Comparison of ENCODE assay signal across 14 cellular contexts in the genomic region with DNA sequence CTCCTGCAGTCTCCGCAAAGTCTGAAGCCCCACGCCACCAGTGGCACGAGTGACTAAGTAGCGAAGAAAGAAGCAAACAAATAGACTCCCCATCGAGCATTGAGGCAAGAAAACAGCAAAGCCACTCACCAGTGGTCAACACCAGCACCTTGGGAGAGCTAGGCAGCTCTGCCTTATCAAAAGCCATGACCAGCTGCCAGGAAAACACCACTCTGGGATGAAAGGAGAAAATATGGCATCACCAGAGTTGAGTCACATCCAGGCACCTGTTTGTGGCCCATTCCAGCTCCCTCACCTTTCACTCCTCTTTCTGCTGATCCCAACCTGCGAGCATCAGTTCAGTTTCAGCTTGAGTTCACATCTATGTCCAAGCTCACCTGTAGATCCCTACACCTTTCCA. TPM values are rescaled to one million over a fixed set of nuclear protein-coding genes. Genes with fewer than 3 reads are reported as not detected.
DNase-seq lines count a peak whose midpoint lies in the region; ATAC-seq, FAIRE-seq and TF ChIP-seq lines count a peak whose summit lies in the region.
"Had no signal": no experiment of that assay in that cellular context is flagged by ENCODE, and none has a peak within 500 bp of the region (broad histone marks: within the 10 kb centered on the region; RNA-seq: fewer than 3 reads in every experiment).

No MANE protein-coding gene starts in this region.

- peak overlapping the region; percentile 49 for H3K4me3 Mint-ChIP-seq in activated naive CD4-positive, alpha-beta T cell treated with anti-CD3 and anti-CD28 coated beads, Interleukin-2, amount 50 U/mL, for 24 hours

- H3K27ac Mint-ChIP-seq in activated naive CD4-positive, alpha-beta T cell treated with anti-CD3 and anti-CD28 coated beads, Interleukin-2, amount 50 U/mL, for 24 hours: no peak overlapping the region

- POLR2A ChIA-PET in RWPE1 (lab: Yijun Ruan, JAX; ENCODE audit: low non-redundant PET): no interaction called here

- H3K36me3 Mint-ChIP-seq in activated naive CD4-positive, alpha-beta T cell treated with anti-CD3 and anti-CD28 coated beads, Interleukin-2, amount 50 U/mL, for 24 hours: no peaks in the 10 kb centered on the region

- no peaks in the 10 kb centered on the region for H3K27me3 Mint-ChIP-seq in activated naive CD4-positive, alpha-beta T cell treated with anti-CD3 and anti-CD28 coated beads, Interleukin-2, amount 50 U/mL, for 24 hours

- CTCF ChIA-PET in RWPE1 (lab: Yijun Ruan, JAX): no interaction called here

- H3K4me3 ChIP-seq in epithelial cell of esophagus (ENCODE audit: low read length) (no peak overlapping the region), small intestine (ENCODE audit: low read depth in 1 of 2, low read length in 2 of 2) (no peak overlapping the region)
- H3K4me3 ChIP-seq: sigmoid colon, transverse colon had no signal

- H3K4me1 Mint-ChIP-seq in activated naive CD4-positive, alpha-beta T cell treated with anti-CD3 and anti-CD28 coated beads, Interleukin-2, amount 50 U/mL, for 24 hours: peaks cover 30% of the 10 kb centered on the region

- DNase-seq in activated naive CD4-positive, alpha-beta T cell treated with anti-CD3 and anti-CD28 coated beads, Interleukin-2, amount 50 U/mL, for 16 hours: no peak
- no peak for DNase-seq in RWPE1 (ENCODE audit: low spot score)
- DNase-seq in epithelial cell of esophagus (ENCODE audit: low read depth): peak; percentile 40
- no peak for DNase-seq in dermis blood vessel endothelial cell
- DNase-seq in small intestine: no peak
- no peak for DNase-seq in mesenteric fat pad (ENCODE audit: low spot score)
- DNase-seq: AML-193, NCI-H1417, nucleus accumbens, sigmoid colon had no signal

- H3K27ac ChIP-seq in RWPE1: peak overlapping the region; percentile 59
- H3K27ac ChIP-seq in small intestine (ENCODE audit: low read depth in 1 of 2, low read length in 1 of 2): no peak overlapping the region
- H3K27ac ChIP-seq: sigmoid colon, transverse colon had no signal

- peaks cover 5 to 11% of the 10 kb centered on the region in 2 donors for H3K4me1 ChIP-seq in small intestine (ENCODE audit: control insufficient read depth in 2 of 2, insufficient read depth in 1 of 2, low read depth in 1 of 2, low read length in 1 of 2)

- H3K27me3 ChIP-seq in small intestine (ENCODE audit: control insufficient read depth in 2 of 2, insufficient read depth in 2 of 2, low read length in 2 of 2): no peaks in the 10 kb centered on the region
- H3K27me3 ChIP-seq: sigmoid colon, transverse colon had no signal

- no peaks in the 10 kb centered on the region for H3K9me3 ChIP-seq in small intestine (ENCODE audit: control insufficient read depth, low read depth)
- H3K9me3 ChIP-seq: sigmoid colon, transverse colon had no signal

- no peak for FAIRE-seq in small intestine (lab: Jason Lieb, UNC)

- TF ChIP-seq CTCF in RWPE1 (conservative IDR thresholded peaks at IDR 0.05; ENCODE audit: low read depth): no peak
- TF ChIP-seq CTCF in epithelial cell of esophagus (IDR thresholded peaks at IDR 0.05; ENCODE audit: insufficient read depth, low read depth, low read length, missing control alignments): no peak

- no peaks in the 10 kb centered on the region for H3K9me3 Mint-ChIP-seq in activated naive CD4-positive, alpha-beta T cell treated with anti-CD3 and anti-CD28 coated beads, Interleukin-2, amount 50 U/mL, for 24 hours

- H3K36me3 ChIP-seq in small intestine (ENCODE audit: control insufficient read depth in 2 of 2, insufficient read depth in 2 of 2, low read length in 2 of 2): peaks cover 0 to 4% of the 10 kb centered on the region in 2 donors
- H3K36me3 ChIP-seq: sigmoid colon, transverse colon had no signal

- no peak for ATAC-seq in HG03045 (IDR thresholded peaks at IDR 0.05; ENCODE audit: unreplicated experiment)

- 92 to 94% (median 94%) methylated on average over 6 of the region's 6 CpGs for WGBS in small intestine, 3 donors

RNA-seq across cellular contexts. Expression of a gene that starts 17.2 kb away (rescaled TPM):
- total RNA-seq in dermis blood vessel endothelial cell: 0.33 and 0.34 TPM in 2 replicates
- polyA plus RNA-seq in small intestine: 100 to 1,000 TPM in 2 of 3 donors, 10 to 100 TPM in 1; 15.1 to 268 (median 141) TPM
- total RNA-seq in mesenteric fat pad: not detected
- total RNA-seq: H4, sigmoid colon had no signal

RNA-seq across cellular contexts. Expression of a gene that starts 29.4 kb away (rescaled TPM):
- not detected in 2 replicates for total RNA-seq in dermis blood vessel endothelial cell
- polyA plus RNA-seq in small intestine: 1 to 10 TPM in 1 of 3 donors, under 1 TPM in 2; 0.34 to 4.3 (median 0.67) TPM
- not detected for total RNA-seq in mesenteric fat pad
- total RNA-seq: H4, sigmoid colon had no signal
